ENCODE assay signal across 10 cellular contexts in genomic region chr3:31105438-31106077, GRCh38.
A peak's percentile ranks its signal among the peaks of the same experiment; 100 is the strongest.
DNase-seq lines count a peak whose midpoint lies in the region; ATAC-seq and TF ChIP-seq lines count a peak whose summit lies in the region.
"Had no signal": no experiment of that assay in that cellular context is flagged by ENCODE, and none has a peak within 500 bp of the region (broad histone marks: within the 10 kb centered on the region; RNA-seq: fewer than 3 reads in every experiment).

No MANE protein-coding gene starts in this region.

- peak overlapping the region; percentile 77 for H3K27ac ChIP-seq in mammary epithelial cell (ENCODE audit: insufficient read depth, low read depth, low read length)
- H3K27ac ChIP-seq: BLaER1, psoas muscle had no signal

- H3K27me3 Mint-ChIP-seq in activated CD4-positive, alpha-beta T cell treated with anti-CD3 and anti-CD28 coated beads for 36 hours: no peaks in the 10 kb centered on the region

- WGBS in mammary epithelial cell (ENCODE audit: low coverage, missing lambda C conversion rate): 0% methylated on average over 2 of the region's 2 CpGs

- in situ Hi-C loops in mammary epithelial cell (cut with MboI; ENCODE audit: low sequenced_read_pairs in 2 of 2): no loop called here

- POLR2A ChIA-PET in activated CD4-positive, alpha-beta T cell treated with anti-CD3 and anti-CD28 coated beads for 36 hours (lab: Charles Lee): no interaction called here

- peak overlapping the region in 2 of 3 experiments; percentile 3 to 5 for H3K4me3 ChIP-seq in mammary epithelial cell (replicated peaks in 1 of 3; ENCODE audit: insufficient read depth in 1 of 3, low read depth in 2 of 3, low read length in 3 of 3)
- H3K4me3 ChIP-seq in retinal pigment epithelial cell (ENCODE audit: low read length): no peak overlapping the region
- H3K4me3 ChIP-seq: BLaER1, psoas muscle had no signal

- CTCF ChIA-PET in activated CD4-positive, alpha-beta T cell treated with anti-CD3 and anti-CD28 coated beads for 36 hours (lab: Charles Lee): interaction anchor here (0.6 to 0.9 kb wide), 2 partner anchors 283 to 337 kb away, joined by 3 to 4 read pairs; no protein-coding TSS in a partner anchor
- CTCF ChIA-PET in mammary epithelial cell (lab: Charles Lee; ENCODE audit: low non-redundant PET): no interaction called here

- H3K79me2 ChIP-seq in mammary epithelial cell (ENCODE audit: insufficient read depth, low read length): no peaks in the 10 kb centered on the region

- no peak overlapping the region for H3K27ac Mint-ChIP-seq in activated CD4-positive, alpha-beta T cell treated with anti-CD3 and anti-CD28 coated beads for 36 hours

- no peaks in the 10 kb centered on the region for H3K36me3 ChIP-seq in mammary epithelial cell (ENCODE audit: insufficient read depth, low read length)
- H3K36me3 ChIP-seq: BLaER1 had no signal

- dilution Hi-C loops in mammary epithelial cell (cut with HindIII; ENCODE audit: low sequenced_read_pairs): no loop called here

- peak overlapping the region; percentile 39 for H3K9ac ChIP-seq in mammary epithelial cell (ENCODE audit: insufficient read depth, low read length)
- H3K9ac ChIP-seq: BLaER1 had no signal

- H3K4me3 Mint-ChIP-seq in activated CD4-positive, alpha-beta T cell treated with anti-CD3 and anti-CD28 coated beads for 36 hours: no peak overlapping the region

- peak; percentile 47 for ATAC-seq in activated CD4-positive, alpha-beta T cell treated with anti-CD3 and anti-CD28 coated beads for 36 hours
- no peak for ATAC-seq in HG03108 (IDR thresholded peaks at IDR 0.05; ENCODE audit: unreplicated experiment)
- no peak for ATAC-seq in GM18520 (IDR thresholded peaks at IDR 0.05; ENCODE audit: unreplicated experiment)

- no peak overlapping the region for H2AFZ ChIP-seq in mammary epithelial cell (ENCODE audit: low read depth, low read length)

- H3K4me1 ChIP-seq in mammary epithelial cell (ENCODE audit: insufficient read depth, low read length): peaks cover 56% of the 10 kb centered on the region
- H3K4me1 ChIP-seq: BLaER1, psoas muscle had no signal

- BruUV-seq in mammary epithelial cell (replicated peaks; lab: Mats Ljungman, UMichigan): no TSS peak

- H3K4me2 ChIP-seq in mammary epithelial cell (ENCODE audit: insufficient read depth, low read depth, low read length): peak overlapping the region; percentile 79
- H3K4me2 ChIP-seq: BLaER1 had no signal

- H3K9me3 Mint-ChIP-seq in activated CD4-positive, alpha-beta T cell treated with anti-CD3 and anti-CD28 coated beads for 36 hours (ENCODE audit: low read depth): peaks cover 12% of the 10 kb centered on the region

- DNase-seq in activated CD4-positive, alpha-beta T cell treated with anti-CD3 and anti-CD28 coated beads for 36 hours: peak; percentile 38
- DNase-seq in activated CD4-positive, alpha-beta T cell treated with anti-CD3 and anti-CD28 coated beads for 4 hours: no peak
- DNase-seq in MV-4-11 (lab: John Stamatoyannopoulos, UW) (peak; percentile 90), mammary epithelial cell (peak; percentile 97), retinal pigment epithelial cell (ENCODE audit: low read depth) (peak; percentile 56), NAMALWA (ENCODE audit: low spot score) (no peak)

- peaks cover 40% of the 10 kb centered on the region for H3K4me1 Mint-ChIP-seq in activated CD4-positive, alpha-beta T cell treated with anti-CD3 and anti-CD28 coated beads for 36 hours

- intact Hi-C loops in activated CD4-positive, alpha-beta T cell treated with anti-CD3 and anti-CD28 coated beads for 36 hours (cut with DNase I, micrococcal nuclease): loop anchor here (1.0 to 10.0 kb wide), 5 partner anchors 28 to 869 kb away; no protein-coding TSS in a partner anchor
- intact Hi-C loops in mammary epithelial cell (cut with micrococcal nuclease): loop anchor here (1.0 to 5.0 kb wide), 4 partner anchors 28 to 135 kb away; no protein-coding TSS in a partner anchor

- H4K20me1 ChIP-seq in mammary epithelial cell (ENCODE audit: insufficient read depth, low read length): no peaks in the 10 kb centered on the region
- H4K20me1 ChIP-seq: BLaER1 had no signal

- no peaks in the 10 kb centered on the region for H3K9me3 ChIP-seq in mammary epithelial cell (replicated peaks; ENCODE audit: insufficient read depth, low read length)
- H3K9me3 ChIP-seq: psoas muscle had no signal

- no peaks in the 10 kb centered on the region for H3K27me3 ChIP-seq in mammary epithelial cell (ENCODE audit: insufficient read depth, low read length)
- H3K27me3 ChIP-seq: BLaER1 had no signal

- no peak for TF ChIP-seq CTCF in mammary epithelial cell (conservative IDR thresholded peaks at IDR 0.05 in 1 of 2, IDR thresholded peaks at IDR 0.05 in 1 of 2; ENCODE audit: extremely low read depth in 1 of 2, insufficient read depth in 1 of 2, low read depth in 1 of 2, low read length in 2 of 2)
- no peak for TF ChIP-seq CTCF in retinal pigment epithelial cell (conservative IDR thresholded peaks at IDR 0.05; ENCODE audit: low read depth, low read length)

- no peaks in the 10 kb centered on the region for H3K36me3 Mint-ChIP-seq in activated CD4-positive, alpha-beta T cell treated with anti-CD3 and anti-CD28 coated beads for 36 hours (ENCODE audit: low read depth)

Comparison
In these comparisons a context has a peak if more than half of its experiments do, and no peak if none do; other contexts are left out.
1. DNase-seq: peak in activated CD4-positive, alpha-beta T cell treated with anti-CD3 and anti-CD28 coated beads for 36 hours (single experiment), MV-4-11 (single experiment), mammary epithelial cell (single experiment) and retinal pigment epithelial cell (single experiment); none in activated CD4-positive, alpha-beta T cell treated with anti-CD3 and anti-CD28 coated beads for 4 hours (0 of 2) and NAMALWA (single experiment).